ENCODE assay signal across 20 cellular contexts in the genomic region with DNA sequence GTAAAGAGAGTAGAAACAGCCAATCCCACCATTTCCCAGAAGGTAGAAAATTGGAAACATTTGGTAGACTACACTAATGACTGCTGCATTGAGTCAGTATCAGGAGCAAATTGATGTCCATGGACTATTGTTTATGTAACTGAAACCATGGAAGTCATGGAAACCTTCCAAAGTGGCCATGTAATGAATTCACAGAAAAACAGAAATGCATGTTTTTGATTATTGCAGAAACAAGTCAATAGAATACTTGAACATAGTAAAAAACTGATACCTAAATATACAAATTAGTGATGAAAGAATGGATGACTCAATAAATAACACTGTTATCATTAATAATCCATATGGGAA. TPM values are rescaled to one million over a fixed set of nuclear protein-coding genes. Genes with fewer than 3 reads are reported as not detected.
DNase-seq lines count a peak whose midpoint lies in the region; ATAC-seq and TF ChIP-seq lines count a peak whose summit lies in the region.
"Had no signal": no experiment of that assay in that cellular context is flagged by ENCODE, and none has a peak within 500 bp of the region (broad histone marks: within the 10 kb centered on the region; RNA-seq: fewer than 3 reads in every experiment).

No MANE protein-coding gene starts in this region.

- H3K36me3 ChIP-seq in heart right ventricle (peaks cover 0 to 14% (median 0%) of the 10 kb centered on the region in 9 donors), right atrium auricular region (no peaks in the 10 kb centered on the region), adipocyte (ENCODE audit: control insufficient read depth, insufficient read depth, low read length, severe bottlenecking) (no peaks in the 10 kb centered on the region)
- H3K36me3 ChIP-seq: BE2C, MG63 had no signal

- H3K4me3 ChIP-seq in heart right ventricle (no peak overlapping the region), right atrium auricular region (no peak overlapping the region), adipocyte (ENCODE audit: low read length) (no peak overlapping the region)
- H3K4me3 ChIP-seq: K562, MG63 had no signal

- ATAC-seq in heart right ventricle (no peak), HG03045 (IDR thresholded peaks at IDR 0.05; ENCODE audit: unreplicated experiment) (no peak)
- ATAC-seq: HepG2, K562, Panc1 had no signal

- TF ChIP-seq CTCF in heart right ventricle (IDR thresholded peaks at IDR 0.05): no peak
- TF ChIP-seq CTCF in right atrium auricular region (IDR thresholded peaks at IDR 0.05): no peak

- H3K4me1 ChIP-seq in heart right ventricle (peaks cover 0 to 34% (median 15%) of the 10 kb centered on the region in 9 donors), right atrium auricular region (peaks cover 0 to 13% of the 10 kb centered on the region in 2 donors), adipocyte (ENCODE audit: control insufficient read depth, insufficient read depth, low read length) (peaks cover 13% of the 10 kb centered on the region)
- H3K4me1 ChIP-seq: BE2C had no signal

- H3K27me3 ChIP-seq in heart right ventricle (no peaks in the 10 kb centered on the region), right atrium auricular region (no peaks in the 10 kb centered on the region), adipocyte (replicated peaks; ENCODE audit: control insufficient read depth, insufficient read depth, low read length) (no peaks in the 10 kb centered on the region)
- H3K27me3 ChIP-seq: BE2C, MG63 had no signal

- DNase-seq in heart right ventricle (no peak), right atrium auricular region (ENCODE audit: low spot score) (no peak), adipocyte (ENCODE audit: low read depth) (peak; percentile 61), fibroblast of the conjunctiva (ENCODE audit: low read depth) (peak; percentile 32), NCI-H2196 treated with DMSO at 0.1 percent for 48 hours (lab: John Stamatoyannopoulos, UW; ENCODE audit: unreplicated experiment) (no peak), COLO829 (ENCODE audit: low spot score) (no peak)
- DNase-seq: BE2C, MG63, NCI-H1092, NCI-H1436, NCI-H2029, NCI-H345, NCI-H524, NCI-H774, SW 1271 had no signal

- H3K27ac ChIP-seq in heart right ventricle (peak overlapping the region in 9 of 10 donors; percentile 30 to 74 (median 51)), right atrium auricular region (peak overlapping the region in 1 of 2 donors; percentile 52)
- H3K27ac ChIP-seq: HL-60 had no signal

- H3K9me3 ChIP-seq in heart right ventricle (no peaks in the 10 kb centered on the region), right atrium auricular region (no peaks in the 10 kb centered on the region), adipocyte (ENCODE audit: control insufficient read depth, low read length) (no peaks in the 10 kb centered on the region)
- H3K9me3 ChIP-seq: BE2C, MG63 had no signal

- H3K9ac ChIP-seq in adipocyte (ENCODE audit: low read length): no peak overlapping the region

- intact Hi-C loops in heart right ventricle (cut with DNase I): no loop called here

RNA-seq across cellular contexts. Expression of gene FRK, which starts 55.2 kb away (rescaled TPM):
- total RNA-seq in heart right ventricle (10 to 100 TPM in 1 of 10 donors, 1 to 10 TPM in 9; 5.1 to 10.6 (median 6.8) TPM), right atrium auricular region (1 to 10 TPM; 2.7 to 6.3 TPM)
- polyA plus RNA-seq in heart right ventricle: 1 to 10 TPM in 1 of 2 donors, under 1 TPM in 1; 0.61 to 2.2 TPM

Comparison
In these comparisons a context has a peak if more than half of its experiments do, and no peak if none do; other contexts are left out.
1. DNase-seq: peak in adipocyte (single experiment) and fibroblast of the conjunctiva (single experiment); none in heart right ventricle (0 of 2), right atrium auricular region (single experiment), NCI-H2196 treated with DMSO at 0.1 percent for 48 hours (single experiment) and COLO829 (single experiment).